ENCODE assay signal across 11 cellular contexts in genomic region chr6:93424303-93425064, GRCh38. TPM values are rescaled to one million over a fixed set of nuclear protein-coding genes. Genes with fewer than 3 reads are reported as not detected.
DNase-seq lines count a peak whose midpoint lies in the region; ATAC-seq and TF ChIP-seq lines count a peak whose summit lies in the region.
"Had no signal": no experiment of that assay in that cellular context is flagged by ENCODE, and none has a peak within 500 bp of the region (broad histone marks: within the 10 kb centered on the region; RNA-seq: fewer than 3 reads in every experiment).

No MANE protein-coding gene starts in this region.

- intact Hi-C loops in PC-3 (cut with micrococcal nuclease), result loop anchor here (1.0 to 2.0 kb wide), 2 partner anchors 388 to 614 kb away; no protein-coding TSS in a partner anchor
- intact Hi-C loops in Caco-2 (cut with micrococcal nuclease; ENCODE audit: unreplicated experiment), result loop anchor here (1.0 to 10.0 kb wide), 3 partner anchors 370 to 628 kb away; no protein-coding TSS in a partner anchor
- intact Hi-C loops in activated naive CD4-positive, alpha-beta T cell treated with anti-CD3 and anti-CD28 coated beads for 36 hours (cut with micrococcal nuclease), result loop anchor here (5.0 kb wide), 1 partner anchor 612 kb away; no protein-coding TSS in a partner anchor

- no peaks in the 10 kb centered on the region for H3K9me3 ChIP-seq in PC-3 (ENCODE audit: low read length)
- no peaks in the 10 kb centered on the region for H3K9me3 ChIP-seq in smooth muscle cell (replicated peaks; ENCODE audit: low read depth)
- H3K9me3 ChIP-seq in Caco-2, result no peaks in the 10 kb centered on the region
- H3K9me3 ChIP-seq: BLaER1 treated with 17β-estradiol and CSF1 and Interleukin-3, amounts not matched to agents 10 nM and 100 nM; stomach had no signal

- H3K79me2 ChIP-seq in PC-3 (ENCODE audit: low read length), result no peaks in the 10 kb centered on the region
- no peaks in the 10 kb centered on the region for H3K79me2 ChIP-seq in smooth muscle cell (ENCODE audit: low read depth)

- no peak overlapping the region for H3K27ac ChIP-seq in PC-3 (ENCODE audit: low read length)
- no peak overlapping the region for H3K27ac ChIP-seq in smooth muscle cell (ENCODE audit: low read depth)
- H3K27ac ChIP-seq: BLaER1 treated with 17β-estradiol and CSF1 and Interleukin-3, amounts not matched to agents 10 nM and 100 nM; stomach had no signal

- H3K27me3 Mint-ChIP-seq in Caco-2 (ENCODE audit: insufficient read depth, unreplicated experiment), result peaks cover 7% of the 10 kb centered on the region
- H3K27me3 Mint-ChIP-seq in activated naive CD4-positive, alpha-beta T cell treated with anti-CD3 and anti-CD28 coated beads for 36 hours (ENCODE audit: low read depth), result peaks cover 32% of the 10 kb centered on the region

- no peak overlapping the region for H3K4me3 ChIP-seq in PC-3 (ENCODE audit: low read length)
- no peak overlapping the region for H3K4me3 ChIP-seq in fibroblast of mammary gland (ENCODE audit: control insufficient read depth, low read depth, low read length)
- H3K4me3 ChIP-seq in smooth muscle cell, result no peak overlapping the region
- no peak overlapping the region for H3K4me3 ChIP-seq in Caco-2 (ENCODE audit: low read depth, low read length)
- H3K4me3 ChIP-seq: BLaER1 treated with 17β-estradiol and CSF1 and Interleukin-3, amounts not matched to agents 10 nM and 100 nM; stomach had no signal

- no peaks in the 10 kb centered on the region for H3K36me3 Mint-ChIP-seq in Caco-2 (ENCODE audit: insufficient read depth, unreplicated experiment)
- no peaks in the 10 kb centered on the region for H3K36me3 Mint-ChIP-seq in activated naive CD4-positive, alpha-beta T cell treated with anti-CD3 and anti-CD28 coated beads for 36 hours (ENCODE audit: low read depth)

- TF ChIP-seq CTCF in PC-3 (conservative IDR thresholded peaks at IDR 0.05; ENCODE audit: low read depth, low read length) (peak; percentile 63), fibroblast of mammary gland (conservative IDR thresholded peaks at IDR 0.05; ENCODE audit: control insufficient read depth, insufficient read depth, low read depth, low read length) (peak; percentile 59), smooth muscle cell (IDR thresholded peaks at IDR 0.05; ENCODE audit: borderline replicate concordance, insufficient read depth, poor library complexity, severe bottlenecking) (peak; percentile 63), Caco-2 (IDR thresholded peaks at IDR 0.05; ENCODE audit: insufficient read depth in 1 of 2, low read depth in 1 of 2, low read length in 1 of 2, severe bottlenecking in 1 of 2, unreplicated experiment in 1 of 2) (peak in 1 of 2 experiments; percentile 25)

- no peaks in the 10 kb centered on the region for H4K20me1 ChIP-seq in PC-3 (ENCODE audit: low read length)
- no peaks in the 10 kb centered on the region for H4K20me1 ChIP-seq in smooth muscle cell (ENCODE audit: low read depth)
- H4K20me1 ChIP-seq: BLaER1 treated with 17β-estradiol and CSF1 and Interleukin-3, amounts not matched to agents 10 nM and 100 nM had no signal

- BruUV-seq in PC-3 (replicated peaks; lab: Mats Ljungman, UMichigan), result no TSS peak
- no TSS peak for BruUV-seq in Caco-2 (replicated peaks; lab: Mats Ljungman, UMichigan)

- no peaks in the 10 kb centered on the region for H3F3A ChIP-seq in PC-3 (ENCODE audit: low read length, unreplicated experiment)
- H3F3A ChIP-seq in smooth muscle cell (ENCODE audit: low read depth), result no peaks in the 10 kb centered on the region

- H3K4me1 ChIP-seq in PC-3 (ENCODE audit: insufficient read depth, low read length), result no peaks in the 10 kb centered on the region
- no peaks in the 10 kb centered on the region for H3K4me1 ChIP-seq in smooth muscle cell (ENCODE audit: low read depth)
- peaks cover 7% of the 10 kb centered on the region; the same call in 1 of the 2 replicates for H3K4me1 ChIP-seq in Caco-2

- H3K36me3 ChIP-seq in PC-3 (ENCODE audit: low read depth, low read length) (no peaks in the 10 kb centered on the region), smooth muscle cell (ENCODE audit: low read depth) (no peaks in the 10 kb centered on the region), Caco-2 (ENCODE audit: control insufficient read depth, insufficient read depth, low read length) (no peaks in the 10 kb centered on the region)
- H3K36me3 ChIP-seq: BLaER1 treated with 17β-estradiol and CSF1 and Interleukin-3, amounts not matched to agents 10 nM and 100 nM; stomach had no signal

- no peak overlapping the region for H3K4me3 Mint-ChIP-seq in Caco-2 (ENCODE audit: unreplicated experiment)
- no peak overlapping the region for H3K4me3 Mint-ChIP-seq in activated naive CD4-positive, alpha-beta T cell treated with anti-CD3 and anti-CD28 coated beads for 36 hours

- no peaks in the 10 kb centered on the region for H3K4me1 Mint-ChIP-seq in Caco-2 (ENCODE audit: low read depth, unreplicated experiment)
- H3K4me1 Mint-ChIP-seq in activated naive CD4-positive, alpha-beta T cell treated with anti-CD3 and anti-CD28 coated beads for 36 hours (ENCODE audit: low read depth), result peaks cover 4% of the 10 kb centered on the region

- 26% methylated on average over 2 of the region's 2 CpGs for WGBS in smooth muscle cell (ENCODE audit: low lambda C conversion rate)

- no peaks in the 10 kb centered on the region for H3K9me3 Mint-ChIP-seq in Caco-2 (ENCODE audit: unreplicated experiment)
- peaks cover 2% of the 10 kb centered on the region for H3K9me3 Mint-ChIP-seq in activated naive CD4-positive, alpha-beta T cell treated with anti-CD3 and anti-CD28 coated beads for 36 hours

- no peak for ATAC-seq in PC-3
- ATAC-seq: Right ventricle myocardium inferior had no signal

- H2AFZ ChIP-seq in PC-3 (ENCODE audit: low read length), result no peak overlapping the region
- peak overlapping the region; percentile 55 for H2AFZ ChIP-seq in smooth muscle cell (ENCODE audit: low read depth)

- peaks cover 18% of the 10 kb centered on the region; the same call in 1 of the 2 replicates for H3K27me3 ChIP-seq in PC-3 (ENCODE audit: low read length)
- no peaks in the 10 kb centered on the region for H3K27me3 ChIP-seq in smooth muscle cell (ENCODE audit: low read depth)
- no peaks in the 10 kb centered on the region for H3K27me3 ChIP-seq in Caco-2 (replicated peaks; ENCODE audit: control insufficient read depth, insufficient read depth, low read length)

- POLR2A ChIA-PET in PC-3 (lab: Charles Lee; ENCODE audit: unreplicated experiment) (no interaction called here), Caco-2 (lab: Charles Lee) (no interaction called here)

- CTCF ChIA-PET in PC-3 (lab: Charles Lee), result interaction anchor here (0.6 to 1.8 kb wide), 3 partner anchors 495 to 614 kb away, joined by 3 to 4 read pairs (median 4); no protein-coding TSS in a partner anchor
- CTCF ChIA-PET in Caco-2 (lab: Charles Lee), result interaction anchor here (1.0 kb wide), 1 partner anchor 830 kb away, joined by 3 read pairs; no protein-coding TSS in a partner anchor
- CTCF ChIA-PET in activated naive CD4-positive, alpha-beta T cell treated with anti-CD3 and anti-CD28 coated beads for 36 hours (lab: Charles Lee), result no interaction called here

- DNase-seq in NCI-H2227 (lab: John Stamatoyannopoulos, UW; ENCODE audit: unreplicated experiment) (peak; percentile 3), NCI-H2227 treated with DMSO at 0.1 percent for 48 hours (lab: John Stamatoyannopoulos, UW) (no peak), PC-3 (peak; percentile 29), fibroblast of mammary gland (ENCODE audit: low read depth) (no peak), smooth muscle cell (lab: John Stamatoyannopoulos, UW; ENCODE audit: unreplicated experiment) (no peak), amygdala (lab: John Stamatoyannopoulos, UW) (no peak), Caco-2 (no peak)
- DNase-seq in activated naive CD4-positive, alpha-beta T cell treated with anti-CD3 and anti-CD28 coated beads for 36 hours, result no peak
- DNase-seq: stomach had no signal

- H3K9ac ChIP-seq in PC-3 (ENCODE audit: low read length) (no peak overlapping the region), smooth muscle cell (ENCODE audit: low read depth) (no peak overlapping the region)
- H3K9ac ChIP-seq: BLaER1 treated with 17β-estradiol and CSF1 and Interleukin-3, amounts not matched to agents 10 nM and 100 nM had no signal

- no peaks in the 10 kb centered on the region for H3K9me2 ChIP-seq in PC-3 (replicated peaks; ENCODE audit: low read length)

- H3K27ac Mint-ChIP-seq in Caco-2 (ENCODE audit: unreplicated experiment), result no peak overlapping the region
- H3K27ac Mint-ChIP-seq in activated naive CD4-positive, alpha-beta T cell treated with anti-CD3 and anti-CD28 coated beads for 36 hours, result no peak overlapping the region

- H3K4me2 ChIP-seq in PC-3 (ENCODE audit: low read length) (no peak overlapping the region), smooth muscle cell (no peak overlapping the region)
- H3K4me2 ChIP-seq: BLaER1 treated with 17β-estradiol and CSF1 and Interleukin-3, amounts not matched to agents 10 nM and 100 nM had no signal

RNA-seq across cellular contexts. Expression of gene EPHA7, which starts 5.1 kb away (rescaled TPM):
- total RNA-seq in PC-3 (2014; rRNA removed), result 0.52 and 1.4 TPM in 2 replicates
- 6.2 and 8.2 TPM in 2 replicates for total RNA-seq in smooth muscle cell
- 2.0 and 3.8 TPM in 2 replicates for polyA plus RNA-seq in smooth muscle cell
- not detected in 2 replicates for total RNA-seq in Caco-2 (2022)
- not detected for total RNA-seq in activated naive CD4-positive, alpha-beta T cell treated with anti-CD3 and anti-CD28 coated beads for 36 hours

Comparison
In these comparisons a context has a peak if more than half of its experiments do, and no peak if none do; other contexts are left out.
1. DNase-seq: peak in NCI-H2227 (single experiment) and PC-3 (single experiment); none in NCI-H2227 treated with DMSO at 0.1 percent for 48 hours (single experiment), fibroblast of mammary gland (single experiment), smooth muscle cell (single experiment), amygdala (0 of 56), Caco-2 (0 of 2) and activated naive CD4-positive, alpha-beta T cell treated with anti-CD3 and anti-CD28 coated beads for 36 hours (single experiment).